Comparison of ENCODE assay signal across 9 cellular contexts in genomic region chr19:56508282-56508778, GRCh38. TPM values are rescaled to one million over a fixed set of nuclear protein-coding genes. Genes with fewer than 3 reads are reported as not detected.
DNase-seq lines count a peak whose midpoint lies in the region; ATAC-seq and TF ChIP-seq lines count a peak whose summit lies in the region.
"Had no signal": no experiment of that assay in that cellular context is flagged by ENCODE, and none has a peak within 500 bp of the region (broad histone marks: within the 10 kb centered on the region; RNA-seq: fewer than 3 reads in every experiment).

No MANE protein-coding gene starts in this region.

- H3K27me3 ChIP-seq in breast epithelium (no peaks in the 10 kb centered on the region), colonic mucosa (no peaks in the 10 kb centered on the region), mesenchymal stem cell (ENCODE audit: control insufficient read depth in 1 of 2, insufficient read depth in 1 of 2, low read length in 2 of 2) (no peaks in the 10 kb centered on the region), upper lobe of right lung (no peaks in the 10 kb centered on the region)

- H3K4ac ChIP-seq in mesenchymal stem cell (ENCODE audit: low read depth in 1 of 2, low read length in 2 of 2) = no peak overlapping the region

- CTCF ChIA-PET in MCF 10A (lab: Yijun Ruan, JAX) = interaction anchor here (0.6 kb wide), 1 partner anchor 59 kb away, joined by 3 read pairs; no protein-coding TSS in a partner anchor

- DNase-seq in breast epithelium (ENCODE audit: low spot score in 2 of 2) (no peak), MCF 10A (ENCODE audit: unreplicated experiment) (no peak), colonic mucosa (no peak), mesenchymal stem cell (no peak), upper lobe of right lung (no peak)
- DNase-seq in T-helper 2 cell treated with Interferon-gamma antibody and Interleukin-4, amounts not matched to agents 5 μg/mL and 100 μg/mL, for 36 hours (ENCODE audit: low spot score) = no peak

- no peak overlapping the region for H2BK12ac ChIP-seq in mesenchymal stem cell (ENCODE audit: low read length in 2 of 2)

- peak overlapping the region in 1 of 2 experiments; percentile 9 for H3K23ac ChIP-seq in mesenchymal stem cell (ENCODE audit: low read length in 2 of 2)

- no peaks in the 10 kb centered on the region for H3K4me1 Mint-ChIP-seq in MCF 10A (ENCODE audit: insufficient read depth, unreplicated experiment)
- H3K4me1 Mint-ChIP-seq in T-helper 2 cell treated with Interferon-gamma antibody and Interleukin-4, amounts not matched to agents 5 μg/mL and 100 μg/mL, for 36 hours (ENCODE audit: low read depth) = no peaks in the 10 kb centered on the region

- no peak overlapping the region for H2BK5ac ChIP-seq in mesenchymal stem cell (ENCODE audit: low read depth, low read length, poor library complexity, severe bottlenecking)

- H3K18ac ChIP-seq in mesenchymal stem cell (ENCODE audit: low read depth in 1 of 2, low read length in 2 of 2) = peak overlapping the region in 1 of 2 experiments; percentile 69

- H3K27ac Mint-ChIP-seq in MCF 10A (ENCODE audit: low read depth, unreplicated experiment) = no peak overlapping the region
- no peak overlapping the region for H3K27ac Mint-ChIP-seq in T-helper 2 cell treated with Interferon-gamma antibody and Interleukin-4, amounts not matched to agents 5 μg/mL and 100 μg/mL, for 36 hours

- H3K9ac ChIP-seq in colonic mucosa (ENCODE audit: low read depth in 2 of 2, low read length in 2 of 2) (peak overlapping the region; percentile 58 to 72), mesenchymal stem cell (ENCODE audit: low read length) (peak overlapping the region; percentile 96)

- no TSS peak for BruUV-seq in MCF 10A (replicated peaks; lab: Mats Ljungman, UMichigan)

- POLR2A ChIA-PET in MCF 10A (lab: Yijun Ruan, JAX) = no interaction called here

- H3K4me3 Mint-ChIP-seq in MCF 10A (ENCODE audit: unreplicated experiment) = no peak overlapping the region
- H3K4me3 Mint-ChIP-seq in T-helper 2 cell treated with Interferon-gamma antibody and Interleukin-4, amounts not matched to agents 5 μg/mL and 100 μg/mL, for 36 hours = no peak overlapping the region

- TF ChIP-seq POLR2A in breast epithelium (IDR thresholded peaks at IDR 0.05) (no peak), GM18505 (IDR thresholded peaks at IDR 0.05; ENCODE audit: borderline replicate concordance, extremely low read depth, insufficient read depth, insufficient read length) (no peak)

- no peak overlapping the region for H4K91ac ChIP-seq in mesenchymal stem cell (ENCODE audit: low read length)

- peaks cover 1% of the 10 kb centered on the region for H3K9me3 Mint-ChIP-seq in MCF 10A (ENCODE audit: unreplicated experiment)
- peaks cover 25% of the 10 kb centered on the region for H3K9me3 Mint-ChIP-seq in T-helper 2 cell treated with Interferon-gamma antibody and Interleukin-4, amounts not matched to agents 5 μg/mL and 100 μg/mL, for 36 hours

- H2AK5ac ChIP-seq in mesenchymal stem cell (ENCODE audit: low read length, severe bottlenecking) = no peak overlapping the region

- intact Hi-C loops in breast epithelium (cut with DNase I; ENCODE audit: low total_unique reads) = no loop called here
- intact Hi-C loops in MCF 10A (cut with micrococcal nuclease) = no loop called here
- intact Hi-C loops in colonic mucosa (cut with DNase I) = no loop called here
- intact Hi-C loops in upper lobe of right lung (cut with DNase I) = no loop called here

- no peaks in the 10 kb centered on the region for H3K27me3 Mint-ChIP-seq in MCF 10A (ENCODE audit: insufficient read depth, unreplicated experiment)
- no peaks in the 10 kb centered on the region for H3K27me3 Mint-ChIP-seq in T-helper 2 cell treated with Interferon-gamma antibody and Interleukin-4, amounts not matched to agents 5 μg/mL and 100 μg/mL, for 36 hours (ENCODE audit: low read depth)

- H2AFZ ChIP-seq in mesenchymal stem cell (ENCODE audit: low read depth, low read length) = peak overlapping the region; percentile 74

- no peaks in the 10 kb centered on the region for H3K79me1 ChIP-seq in mesenchymal stem cell (replicated peaks; ENCODE audit: low read length, poor library complexity, severe bottlenecking)

- H3K4me1 ChIP-seq in breast epithelium (no peaks in the 10 kb centered on the region), colonic mucosa (no peaks in the 10 kb centered on the region), mesenchymal stem cell (ENCODE audit: control insufficient read depth, insufficient read depth, low read depth, low read length) (peaks cover 5% of the 10 kb centered on the region), upper lobe of right lung (peaks cover 3% of the 10 kb centered on the region)

- H3K9me3 ChIP-seq in breast epithelium = peaks cover 3 to 24% of the 10 kb centered on the region in 2 donors
- no peaks in the 10 kb centered on the region for H3K9me3 ChIP-seq in colonic mucosa
- H3K9me3 ChIP-seq in mesenchymal stem cell (ENCODE audit: control insufficient read depth, low read length) = peaks cover 40% of the 10 kb centered on the region
- H3K9me3 ChIP-seq in upper lobe of right lung = peaks cover 15% of the 10 kb centered on the region

- TF ChIP-seq CTCF in breast epithelium (IDR thresholded peaks at IDR 0.05) (no peak), MCF 10A (IDR thresholded peaks at IDR 0.05; ENCODE audit: unreplicated experiment) (no peak), colonic mucosa (IDR thresholded peaks at IDR 0.05) (no peak), upper lobe of right lung (IDR thresholded peaks at IDR 0.05) (no peak)

- ATAC-seq in upper lobe of right lung (no peak), HG03159 (IDR thresholded peaks at IDR 0.05; ENCODE audit: unreplicated experiment) (no peak), GM18505 (IDR thresholded peaks at IDR 0.05; ENCODE audit: unreplicated experiment) (no peak)

- H3K36me3 Mint-ChIP-seq in MCF 10A (ENCODE audit: insufficient read depth, unreplicated experiment) = no peaks in the 10 kb centered on the region
- peaks cover 2% of the 10 kb centered on the region for H3K36me3 Mint-ChIP-seq in T-helper 2 cell treated with Interferon-gamma antibody and Interleukin-4, amounts not matched to agents 5 μg/mL and 100 μg/mL, for 36 hours (ENCODE audit: low read depth)

- H2BK120ac ChIP-seq in mesenchymal stem cell (ENCODE audit: low read depth, low read length) = no peak overlapping the region

- peak overlapping the region in 1 of 2 experiments; percentile 57 for H3K14ac ChIP-seq in mesenchymal stem cell (ENCODE audit: low read length in 2 of 2)

- H3K36me3 ChIP-seq in breast epithelium = no peaks in the 10 kb centered on the region
- H3K36me3 ChIP-seq in colonic mucosa = no peaks in the 10 kb centered on the region
- peaks cover 0 to 8% of the 10 kb centered on the region in 2 experiments for H3K36me3 ChIP-seq in mesenchymal stem cell (ENCODE audit: control insufficient read depth in 1 of 2, insufficient read depth in 2 of 2, low read depth in 1 of 2, low read length in 2 of 2)
- H3K36me3 ChIP-seq in upper lobe of right lung = no peaks in the 10 kb centered on the region

- no peak overlapping the region for H2BK15ac ChIP-seq in mesenchymal stem cell (ENCODE audit: low read depth, poor library complexity, severe bottlenecking)

- H3K4me3 ChIP-seq in breast epithelium (peak overlapping the region; percentile 67 to 75 (median 71)), colonic mucosa (peak overlapping the region; percentile 53), mesenchymal stem cell (ENCODE audit: insufficient read depth in 1 of 2, low read depth in 1 of 2, low read length in 2 of 2) (peak overlapping the region; percentile 74 to 96), upper lobe of right lung (peak overlapping the region; percentile 62)

- peak overlapping the region; percentile 62 for H3K4me2 ChIP-seq in mesenchymal stem cell (ENCODE audit: low read length, poor library complexity, severe bottlenecking)

- H4K8ac ChIP-seq in mesenchymal stem cell (ENCODE audit: low read length) = peak overlapping the region; percentile 33

- 12% methylated on average over 17 of the region's 17 CpGs for WGBS in mesenchymal stem cell

- peak overlapping the region; percentile 97 to 99 for H3K27ac ChIP-seq in breast epithelium
- H3K27ac ChIP-seq in colonic mucosa = peak overlapping the region; percentile 87
- no peak overlapping the region for H3K27ac ChIP-seq in mesenchymal stem cell (ENCODE audit: low read length, poor library complexity, severe bottlenecking)
- H3K27ac ChIP-seq in upper lobe of right lung = peak overlapping the region; percentile 95

RNA-seq across cellular contexts. Expression of gene ZNF471, which starts 0.7 kb away (rescaled TPM):
- total RNA-seq in breast epithelium (10 to 100 TPM in 1 of 3 donors, 1 to 10 TPM in 2; 5.9 to 12.0 (median 8.2) TPM), MCF 10A (2022) (not detected in 2 replicates), colonic mucosa (1 to 10 TPM; 2.1 to 4.2 TPM), upper lobe of right lung (5.9 TPM)
- polyA plus RNA-seq in mesenchymal stem cell (2013, experiment 1 of 2) = 1.4 TPM
- 1.4 TPM for polyA plus RNA-seq in mesenchymal stem cell (2013, experiment 2 of 2)

RNA-seq across cellular contexts. Expression of gene ZFP28, which starts 30.4 kb away (rescaled TPM):
- total RNA-seq in breast epithelium (10 to 100 TPM; 12.3 to 13.0 (median 12.5) TPM), MCF 10A (2022) (not detected in 2 replicates), colonic mucosa (1 to 10 TPM; 1.5 to 2.1 TPM), upper lobe of right lung (7.1 TPM)
- 6.2 TPM for polyA plus RNA-seq in mesenchymal stem cell (2013, experiment 1 of 2)
- 6.4 TPM for polyA plus RNA-seq in mesenchymal stem cell (2013, experiment 2 of 2)

RNA-seq across cellular contexts. Expression of gene ZNF667, which starts 31.2 kb away (rescaled TPM):
- total RNA-seq in breast epithelium (1 to 10 TPM; 2.9 to 10.0 (median 6.2) TPM), MCF 10A (2022) (not detected in 2 replicates), colonic mucosa (1 to 10 TPM; 1.1 to 1.3 TPM), upper lobe of right lung (2.8 TPM)
- 2.7 TPM for polyA plus RNA-seq in mesenchymal stem cell (2013, experiment 1 of 2)
- 2.3 TPM for polyA plus RNA-seq in mesenchymal stem cell (2013, experiment 2 of 2)
- total RNA-seq: T-helper 1 cell treated with Interleukin-12 subunit alpha and Interleukin-12 subunit beta and Interleukin-4 antibody, amounts not matched to agents 30 ng/mL and 1 ng/mL, for 36 hours had no signal

RNA-seq across cellular contexts. Expression of gene ZNF470, which starts 58.9 kb away (rescaled TPM):
- total RNA-seq in breast epithelium (1 to 10 TPM; 2.9 to 4.1 (median 3.4) TPM), MCF 10A (2022) (not detected in 2 replicates), colonic mucosa (1 to 10 TPM; 1.8 to 2.5 TPM), upper lobe of right lung (3.4 TPM)
- polyA plus RNA-seq in mesenchymal stem cell (2013, experiment 1 of 2) = 1.7 TPM
- 1.9 TPM for polyA plus RNA-seq in mesenchymal stem cell (2013, experiment 2 of 2)
